In genomic region chr1:231603598-231604275, GRCh38 we compare ENCODE assay signal across 8 cellular contexts. TPM values are rescaled to one million over a fixed set of nuclear protein-coding genes. Genes with fewer than 3 reads are reported as not detected.
DNase-seq lines count a peak whose midpoint lies in the region; ATAC-seq, FAIRE-seq and TF ChIP-seq lines count a peak whose summit lies in the region.

No MANE protein-coding gene starts in this region.

- H2AFZ ChIP-seq in OCI-LY3 (ENCODE audit: low read depth, low read length) = peak overlapping the region; percentile 94

- DNase-seq in D721Med (ENCODE audit: insufficient read length, low spot score) = no peak
- peak; percentile 71 for DNase-seq in Jurkat, Clone E6-1 (ENCODE audit: low read depth, low spot score)
- DNase-seq in activated naive CD8-positive, alpha-beta T cell treated with anti-CD3 and anti-CD28 coated beads for 36 hours = no peak
- DNase-seq in left ventricle myocardium inferior = no peak

- H4K20me1 ChIP-seq in OCI-LY3 (ENCODE audit: insufficient read depth, low read length) = no peaks in the 10 kb centered on the region; the same call in 1 of the 2 replicates

- no peaks in the 10 kb centered on the region for H3K9me3 Mint-ChIP-seq in activated naive CD8-positive, alpha-beta T cell treated with anti-CD3 and anti-CD28 coated beads for 36 hours

- H3K27me3 ChIP-seq in OCI-LY3 (ENCODE audit: low read depth, low read length) (peaks cover 57% of the 10 kb centered on the region), left ventricle myocardium inferior (ENCODE audit: low read depth) (no peaks in the 10 kb centered on the region), rectal smooth muscle tissue (ENCODE audit: control insufficient read depth, insufficient read depth, low read length) (no peaks in the 10 kb centered on the region)

- H3K4me3 ChIP-seq in Jurkat, Clone E6-1 (ENCODE audit: low read length) = peak overlapping the region; percentile 65
- peak overlapping the region; percentile 78 for H3K4me3 ChIP-seq in OCI-LY3 (ENCODE audit: low read length)
- H3K4me3 ChIP-seq in left ventricle myocardium inferior = peak overlapping the region; percentile 62
- peak overlapping the region; percentile 76 for H3K4me3 ChIP-seq in rectal smooth muscle tissue (ENCODE audit: low read length)

- no peaks in the 10 kb centered on the region for H3K36me3 ChIP-seq in OCI-LY3 (replicated peaks; ENCODE audit: low read depth, low read length)
- H3K36me3 ChIP-seq in left ventricle myocardium inferior = no peaks in the 10 kb centered on the region
- H3K36me3 ChIP-seq in rectal smooth muscle tissue (ENCODE audit: control insufficient read depth, insufficient read depth, low read length) = no peaks in the 10 kb centered on the region

- H3K79me2 ChIP-seq in OCI-LY3 (ENCODE audit: low read length) = no peaks in the 10 kb centered on the region

- peak overlapping the region; percentile 43 for H3K9ac ChIP-seq in OCI-LY3 (ENCODE audit: low read length)
- H3K9ac ChIP-seq in rectal smooth muscle tissue (ENCODE audit: low read length) = peak overlapping the region; percentile 8

- H3K4me3 Mint-ChIP-seq in activated naive CD8-positive, alpha-beta T cell treated with anti-CD3 and anti-CD28 coated beads for 36 hours = peak overlapping the region; percentile 89

- peak; percentile 68 for FAIRE-seq in D721Med (lab: Jason Lieb, UNC)

- peak overlapping the region; percentile 89 for H3K4me2 ChIP-seq in OCI-LY3 (ENCODE audit: low read length)

- ATAC-seq in GM21367 (IDR thresholded peaks at IDR 0.05; ENCODE audit: unreplicated experiment) (peak; percentile 68), GM19023 (IDR thresholded peaks at IDR 0.05; ENCODE audit: unreplicated experiment) (no peak)

- no peaks in the 10 kb centered on the region; the same call in 1 of the 2 replicates for H3K9me3 ChIP-seq in OCI-LY3 (ENCODE audit: insufficient read depth, low read length)
- H3K9me3 ChIP-seq in left ventricle myocardium inferior (replicated peaks) = no peaks in the 10 kb centered on the region

- peaks cover 6% of the 10 kb centered on the region for H3K4me1 Mint-ChIP-seq in activated naive CD8-positive, alpha-beta T cell treated with anti-CD3 and anti-CD28 coated beads for 36 hours

- intact Hi-C loops in left ventricle myocardium inferior (cut with micrococcal nuclease) = loop anchor here (5.0 kb wide), 1 partner anchor 246 kb away; no protein-coding TSS in a partner anchor

- no peaks in the 10 kb centered on the region for H3K27me3 Mint-ChIP-seq in activated naive CD8-positive, alpha-beta T cell treated with anti-CD3 and anti-CD28 coated beads for 36 hours

- H3K27ac ChIP-seq in OCI-LY3 (ENCODE audit: low read length) = no peak overlapping the region
- H3K27ac ChIP-seq in left ventricle myocardium inferior (replicated peaks) = peak overlapping the region; percentile 76
- H3K27ac ChIP-seq in rectal smooth muscle tissue (ENCODE audit: low read depth, low read length) = no peak overlapping the region

- H3K4me1 ChIP-seq in OCI-LY3 (ENCODE audit: low read length) = 0 out of 2 replicates have a peak, but pooled peaks cover 4% of the 10 kb centered on the region
- peaks cover 41% of the 10 kb centered on the region for H3K4me1 ChIP-seq in left ventricle myocardium inferior
- peaks cover 17% of the 10 kb centered on the region for H3K4me1 ChIP-seq in rectal smooth muscle tissue (ENCODE audit: control insufficient read depth, insufficient read depth, low read length)

- H3K27ac Mint-ChIP-seq in activated naive CD8-positive, alpha-beta T cell treated with anti-CD3 and anti-CD28 coated beads for 36 hours = peak overlapping the region; percentile 76

- H3K36me3 Mint-ChIP-seq in activated naive CD8-positive, alpha-beta T cell treated with anti-CD3 and anti-CD28 coated beads for 36 hours = no peaks in the 10 kb centered on the region

- TF ChIP-seq CTCF in D721Med (IDR thresholded peaks at IDR 0.05; ENCODE audit: insufficient read depth, missing control alignments) = peak; percentile 91
- peak; percentile 94 for TF ChIP-seq CTCF in OCI-LY3 (IDR thresholded peaks at IDR 0.05; ENCODE audit: low read depth, low read length)
- peak; percentile 85 for TF ChIP-seq CTCF in left ventricle myocardium inferior (IDR thresholded peaks at IDR 0.05; ENCODE audit: borderline replicate concordance)

RNA-seq across cellular contexts. Expression of gene DISC1, which starts 22.9 kb away (rescaled TPM):
- 4.1 TPM for polyA plus RNA-seq in Jurkat, Clone E6-1 (2012; ENCODE audit: insufficient read depth, insufficient read length)
- total RNA-seq in activated naive CD8-positive, alpha-beta T cell treated with anti-CD3 and anti-CD28 coated beads for 36 hours = 1 to 10 TPM; 1.7 to 2.0 TPM
- 3.5 TPM for total RNA-seq in left ventricle myocardium inferior
